1 cellular context compared by ENCODE assay signal in the genomic region with DNA sequence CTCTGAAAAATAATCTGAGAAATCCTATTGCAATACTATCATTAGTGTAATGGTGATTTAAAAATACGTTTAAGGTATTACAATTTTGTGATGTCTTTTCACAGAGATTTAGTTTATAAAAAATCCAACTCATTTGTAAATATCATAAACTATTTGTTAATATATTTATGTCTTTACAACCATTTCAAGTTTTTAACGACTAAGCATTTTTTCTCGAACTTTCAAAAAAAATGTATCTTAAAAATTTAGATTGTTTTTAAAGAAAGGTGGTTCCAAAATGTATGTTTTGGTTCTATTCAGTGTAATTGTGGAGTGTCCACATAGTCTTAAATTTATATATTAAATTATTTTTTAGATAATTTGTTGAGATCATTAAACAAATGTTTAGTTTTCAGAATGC.
TF ChIP-seq lines count a peak whose summit lies in the region.

No MANE protein-coding gene starts in this region.

TF ChIP-seq in K562, 482 proteins besides CTCF, POLR2A, EP300 and RAD21 (continued from another document):
- TF ChIP-seq, protein P1, sequence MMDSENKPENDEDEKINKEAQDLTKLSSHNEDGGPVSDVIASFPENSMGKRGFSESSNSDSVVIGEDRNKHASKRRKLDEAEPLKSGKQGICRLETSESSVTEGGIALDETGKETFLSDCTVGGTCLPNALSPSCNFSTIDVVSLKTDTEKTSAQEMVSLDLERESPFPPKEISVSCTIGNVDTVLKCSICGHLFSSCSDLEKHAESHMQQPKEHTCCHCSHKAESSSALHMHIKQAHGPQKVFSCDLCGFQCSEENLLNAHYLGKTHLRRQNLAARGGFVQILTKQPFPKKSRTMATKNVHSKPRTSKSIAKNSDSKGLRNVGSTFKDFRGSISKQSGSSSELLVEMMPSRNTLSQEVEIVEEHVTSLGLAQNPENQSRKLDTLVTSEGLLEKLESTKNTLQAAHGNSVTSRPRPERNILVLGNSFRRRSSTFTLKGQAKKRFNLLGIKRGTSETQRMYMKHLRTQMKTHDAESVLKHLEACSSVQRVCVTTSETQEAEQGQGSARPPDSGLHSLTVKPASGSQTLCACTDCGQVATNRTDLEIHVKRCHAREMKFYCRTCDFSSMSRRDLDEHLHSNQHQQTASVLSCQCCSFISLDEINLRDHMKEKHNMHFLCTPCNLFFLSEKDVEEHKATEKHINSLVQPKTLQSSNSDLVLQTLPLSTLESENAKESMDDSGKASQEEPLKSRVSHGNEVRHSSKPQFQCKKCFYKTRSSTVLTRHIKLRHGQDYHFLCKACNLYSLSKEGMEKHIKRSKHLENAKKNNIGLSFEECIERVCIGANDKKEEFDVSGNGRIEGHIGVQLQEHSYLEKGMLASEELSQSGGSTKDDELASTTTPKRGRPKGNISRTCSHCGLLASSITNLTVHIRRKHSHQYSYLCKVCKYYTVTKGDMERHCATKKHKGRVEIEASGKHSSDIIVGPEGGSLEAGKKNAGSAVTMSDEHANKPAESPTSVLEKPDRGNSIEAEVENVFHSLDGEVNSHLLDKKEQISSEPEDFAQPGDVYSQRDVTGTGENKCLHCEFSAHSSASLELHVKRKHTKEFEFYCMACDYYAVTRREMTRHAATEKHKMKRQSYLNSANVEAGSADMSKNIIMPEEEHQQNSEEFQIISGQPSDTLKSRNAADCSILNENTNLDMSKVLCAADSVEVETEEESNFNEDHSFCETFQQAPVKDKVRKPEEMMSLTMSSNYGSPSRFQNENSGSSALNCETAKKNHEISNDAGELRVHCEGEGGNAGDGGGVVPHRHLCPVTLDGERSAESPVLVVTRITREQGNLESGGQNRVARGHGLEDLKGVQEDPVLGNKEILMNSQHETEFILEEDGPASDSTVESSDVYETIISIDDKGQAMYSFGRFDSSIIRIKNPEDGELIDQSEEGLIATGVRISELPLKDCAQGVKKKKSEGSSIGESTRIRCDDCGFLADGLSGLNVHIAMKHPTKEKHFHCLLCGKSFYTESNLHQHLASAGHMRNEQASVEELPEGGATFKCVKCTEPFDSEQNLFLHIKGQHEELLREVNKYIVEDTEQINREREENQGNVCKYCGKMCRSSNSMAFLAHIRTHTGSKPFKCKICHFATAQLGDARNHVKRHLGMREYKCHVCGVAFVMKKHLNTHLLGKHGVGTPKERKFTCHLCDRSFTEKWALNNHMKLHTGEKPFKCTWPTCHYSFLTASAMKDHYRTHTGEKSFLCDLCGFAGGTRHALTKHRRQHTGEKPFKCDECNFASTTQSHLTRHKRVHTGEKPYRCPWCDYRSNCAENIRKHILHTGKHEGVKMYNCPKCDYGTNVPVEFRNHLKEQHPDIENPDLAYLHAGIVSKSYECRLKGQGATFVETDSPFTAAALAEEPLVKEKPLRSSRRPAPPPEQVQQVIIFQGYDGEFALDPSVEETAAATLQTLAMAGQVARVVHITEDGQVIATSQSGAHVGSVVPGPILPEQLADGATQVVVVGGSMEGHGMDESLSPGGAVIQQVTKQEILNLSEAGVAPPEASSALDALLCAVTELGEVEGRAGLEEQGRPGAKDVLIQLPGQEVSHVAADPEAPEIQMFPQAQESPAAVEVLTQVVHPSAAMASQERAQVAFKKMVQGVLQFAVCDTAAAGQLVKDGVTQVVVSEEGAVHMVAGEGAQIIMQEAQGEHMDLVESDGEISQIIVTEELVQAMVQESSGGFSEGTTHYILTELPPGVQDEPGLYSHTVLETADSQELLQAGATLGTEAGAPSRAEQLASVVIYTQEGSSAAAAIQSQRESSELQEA (IDR thresholded peaks at IDR 0.05; ENCODE audit: low read depth) = no peak
- TF ChIP-seq C11orf30 (IDR thresholded peaks at IDR 0.05; ENCODE audit: low read depth) (peak; percentile 33; the same call in 1 of the 2 replicates), ZNF316 (IDR thresholded peaks at IDR 0.05) (peak; percentile 77)
